In the genomic region with DNA sequence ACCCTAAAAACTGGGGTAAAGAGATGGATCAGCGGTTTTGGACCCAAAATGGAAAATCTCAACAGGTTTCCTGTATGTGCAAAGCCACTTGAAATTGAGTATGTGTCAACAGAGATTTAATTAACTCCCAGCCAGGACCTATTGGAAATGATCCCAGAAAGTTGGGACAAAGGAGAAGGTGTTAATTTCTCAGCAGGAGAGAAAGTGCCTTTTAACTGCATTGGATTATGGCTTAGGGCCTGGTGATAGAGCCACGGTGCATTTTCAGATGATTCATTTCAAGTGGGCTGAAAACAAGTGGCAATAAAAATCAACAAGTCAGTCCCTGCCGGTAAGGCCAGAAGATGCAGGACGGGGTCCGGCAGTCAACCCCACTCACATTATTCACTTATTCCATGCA, we compare ENCODE assay signal across 1 cellular context.
TF ChIP-seq lines count a peak whose summit lies in the region.

No MANE protein-coding gene starts in this region.

TF ChIP-seq in WTC11, 78 proteins besides CTCF, POLR2A, EP300 and RAD21 (continued from another document):
- no peak for TF ChIP-seq AFF4 (CRISPR knock-in tag; IDR thresholded peaks at IDR 0.05; ENCODE audit: borderline replicate concordance)
- TF ChIP-seq, protein P1, sequence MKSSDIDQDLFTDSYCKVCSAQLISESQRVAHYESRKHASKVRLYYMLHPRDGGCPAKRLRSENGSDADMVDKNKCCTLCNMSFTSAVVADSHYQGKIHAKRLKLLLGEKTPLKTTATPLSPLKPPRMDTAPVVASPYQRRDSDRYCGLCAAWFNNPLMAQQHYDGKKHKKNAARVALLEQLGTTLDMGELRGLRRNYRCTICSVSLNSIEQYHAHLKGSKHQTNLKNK (CRISPR knock-in tag; IDR thresholded peaks at IDR 0.05), result 0 out of 2 replicates have a peak, but pooled peaks have one; percentile 23
